In the genomic region with DNA sequence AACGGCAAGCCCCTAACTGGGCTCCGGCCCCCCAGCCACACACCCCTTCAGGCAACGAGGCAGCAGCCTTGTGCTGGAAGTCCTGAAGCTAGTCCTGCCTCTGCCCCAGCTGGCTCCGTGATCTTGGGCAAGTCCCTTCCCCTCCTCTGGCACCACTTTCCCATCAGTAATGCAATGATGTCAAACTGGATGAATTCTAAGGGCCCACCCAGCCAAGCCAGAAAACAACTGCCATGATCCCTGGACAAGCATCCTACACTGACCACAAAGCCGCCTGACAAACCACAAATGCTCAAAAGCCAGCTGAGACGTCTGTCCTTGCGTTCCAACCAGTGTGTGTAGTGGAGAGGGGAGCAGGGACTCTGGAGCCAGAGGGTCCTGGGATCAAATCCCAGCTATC, we compare ENCODE assay signal across 16 cellular contexts. TPM values are rescaled to one million over a fixed set of nuclear protein-coding genes. Genes with fewer than 3 reads are reported as not detected.
A peak's percentile ranks its signal among the peaks of the same experiment; 100 is the strongest.
DNase-seq lines count a peak whose midpoint lies in the region; ATAC-seq, FAIRE-seq and TF ChIP-seq lines count a peak whose summit lies in the region.
"Had no signal": no experiment of that assay in that cellular context is flagged by ENCODE, and none has a peak within 500 bp of the region (broad histone marks: within the 10 kb centered on the region; RNA-seq: fewer than 3 reads in every experiment).

No MANE protein-coding gene starts in this region.

- TF ChIP-seq POLR2A in GM12892 (IDR thresholded peaks at IDR 0.05; ENCODE audit: low read depth, low read length) = no peak

- no peak overlapping the region for H3K4me3 ChIP-seq in CD8-positive, alpha-beta memory T cell (ENCODE audit: low read length)
- no peak overlapping the region for H3K4me3 ChIP-seq in SJSA1
- H3K4me3 ChIP-seq: esophagus muscularis mucosa, right lobe of liver had no signal

- H3K27ac ChIP-seq in CD8-positive, alpha-beta memory T cell (ENCODE audit: low read depth, low read length) = no peak overlapping the region
- peak overlapping the region; percentile 61 for H3K27ac ChIP-seq in SJSA1
- H3K27ac ChIP-seq: esophagus muscularis mucosa, right lobe of liver, VCaP had no signal

- intact Hi-C loops in left colon (cut with DNase I, micrococcal nuclease) = no loop called here

- peaks cover 0 to 4% (median 1%) of the 10 kb centered on the region in 3 donors for H3K36me3 Mint-ChIP-seq in CD8-positive, alpha-beta memory T cell

- peaks cover 0 to 5% of the 10 kb centered on the region in 2 donors for H3K27me3 Mint-ChIP-seq in CD8-positive, alpha-beta memory T cell

- H3K9me3 Mint-ChIP-seq in CD8-positive, alpha-beta memory T cell = no peaks in the 10 kb centered on the region

- no peak for FAIRE-seq in GM12892 (lab: Jason Lieb, UNC)

- POLR2A ChIA-PET in CD8-positive, alpha-beta memory T cell (lab: Charles Lee) = interaction anchor here (8.0 kb wide), 1 partner anchor 25 kb away, joined by 110 read pairs; a partner anchor contains a TSS

- no peak for ATAC-seq in left colon
- ATAC-seq: right lobe of liver, Right ventricle myocardium inferior had no signal

- H3K27me3 ChIP-seq in CD8-positive, alpha-beta memory T cell (ENCODE audit: insufficient read depth, low read length, poor library complexity, severe bottlenecking) = no peaks in the 10 kb centered on the region
- no peaks in the 10 kb centered on the region for H3K27me3 ChIP-seq in SJSA1 (replicated peaks)
- H3K27me3 ChIP-seq: esophagus muscularis mucosa, right lobe of liver had no signal

- CTCF ChIA-PET in CD8-positive, alpha-beta memory T cell (lab: Charles Lee) = interaction anchor here (0.6 to 3.6 kb wide), 5 partner anchors 16 to 42 kb away, joined by 3 to 33 read pairs (median 5); no protein-coding TSS in a partner anchor

- peak overlapping the region; percentile 83 to 99 (median 88) for H3K27ac Mint-ChIP-seq in CD8-positive, alpha-beta memory T cell

- H3K4me1 Mint-ChIP-seq in CD8-positive, alpha-beta memory T cell = peaks cover 80 to 95% (median 93%) of the 10 kb centered on the region in 3 donors

- H3K9me3 ChIP-seq in CD8-positive, alpha-beta memory T cell (ENCODE audit: low read length) = no peaks in the 10 kb centered on the region
- H3K9me3 ChIP-seq in SJSA1 (replicated peaks) = no peaks in the 10 kb centered on the region
- H3K9me3 ChIP-seq: esophagus muscularis mucosa, right lobe of liver had no signal

- peak; percentile 67 for DNase-seq in AG08395 (ENCODE audit: low spot score)
- DNase-seq in CD8-positive, alpha-beta memory T cell = no peak
- DNase-seq in SJSA1 (ENCODE audit: low read depth in 1 of 2, low spot score in 2 of 2) = peak; percentile 82 to 84
- DNase-seq in fibroblast of peridontal ligament (ENCODE audit: extremely low read depth) = peak; percentile 79
- DNase-seq in stimulated activated CD4-positive, alpha-beta T cell treated with anti-CD3 and anti-CD28 coated beads, Interleukin-2, amount 100 ng/mL, for 24 hours = no peak
- no peak for DNase-seq in left colon
- no peak for DNase-seq in GM12892 (ENCODE audit: insufficient read length)
- DNase-seq in kidney glomerular epithelial cell (lab: John Stamatoyannopoulos, UW) = no peak
- DNase-seq: cerebellar nuclear complex, NCI-H1436 treated with DMSO at 0.1 percent for 48 hours, NCI-H526, right lobe of liver had no signal

- H3K4me1 ChIP-seq in CD8-positive, alpha-beta memory T cell (ENCODE audit: insufficient read depth, low read length) = peaks cover 66% of the 10 kb centered on the region
- peaks cover 45% of the 10 kb centered on the region for H3K4me1 ChIP-seq in SJSA1 (replicated peaks)
- H3K4me1 ChIP-seq: right lobe of liver had no signal

- H3K4me3 Mint-ChIP-seq in CD8-positive, alpha-beta memory T cell = peak overlapping the region in 4 of 7 donors; percentile 36 to 58 (median 44)
- H3K4me3 Mint-ChIP-seq: nephron had no signal

- no peaks in the 10 kb centered on the region for H3K36me3 ChIP-seq in CD8-positive, alpha-beta memory T cell (ENCODE audit: insufficient read depth, low read length)
- H3K36me3 ChIP-seq in SJSA1 = peaks cover 8% of the 10 kb centered on the region
- H3K36me3 ChIP-seq: esophagus muscularis mucosa, right lobe of liver had no signal

RNA-seq across cellular contexts. Expression of a gene that starts 26.8 kb away (rescaled TPM):
- 10 to 100 TPM; 33.1 to 37.7 TPM for total RNA-seq in CD8-positive, alpha-beta memory T cell
- 3.2 TPM for polyA plus RNA-seq in CD8-positive, alpha-beta memory T cell
- 11.4 and 15.3 TPM in 2 replicates for total RNA-seq in SJSA1 (2014; rRNA removed; shearing (Covaris generic))
- total RNA-seq in left colon = 10 to 100 TPM in 1 of 2 donors, 1 to 10 TPM in 1; 5.4 to 14.7 TPM
- polyA plus RNA-seq in GM12892 (2012; ENCODE audit: missing spikeins) = 5.6 TPM

RNA-seq across cellular contexts. Expression of a gene that starts 27.3 kb away (rescaled TPM):
- total RNA-seq in CD8-positive, alpha-beta memory T cell = 1 to 10 TPM; 9.3 to 9.5 TPM
- polyA plus RNA-seq in CD8-positive, alpha-beta memory T cell = 1.4 TPM
- 5.6 and 10.8 TPM in 2 replicates for total RNA-seq in SJSA1 (2014; rRNA removed; shearing (Covaris generic))
- 1 to 10 TPM; 4.9 to 5.5 TPM for total RNA-seq in left colon
- 2.8 TPM for polyA plus RNA-seq in GM12892 (2012; ENCODE audit: missing spikeins)

Comparison
In these comparisons a context has a peak if more than half of its experiments do, and no peak if none do; other contexts are left out.
1. DNase-seq: peak in AG08395 (single experiment), SJSA1 (2 of 2) and fibroblast of peridontal ligament (single experiment); none in CD8-positive, alpha-beta memory T cell (0 of 5), stimulated activated CD4-positive, alpha-beta T cell treated with anti-CD3 and anti-CD28 coated beads, Interleukin-2, amount 100 ng/mL, for 24 hours (0 of 2), left colon (0 of 2), GM12892 (single experiment) and kidney glomerular epithelial cell (single experiment).